8 cellular contexts compared by ENCODE assay signal in the genomic region with DNA sequence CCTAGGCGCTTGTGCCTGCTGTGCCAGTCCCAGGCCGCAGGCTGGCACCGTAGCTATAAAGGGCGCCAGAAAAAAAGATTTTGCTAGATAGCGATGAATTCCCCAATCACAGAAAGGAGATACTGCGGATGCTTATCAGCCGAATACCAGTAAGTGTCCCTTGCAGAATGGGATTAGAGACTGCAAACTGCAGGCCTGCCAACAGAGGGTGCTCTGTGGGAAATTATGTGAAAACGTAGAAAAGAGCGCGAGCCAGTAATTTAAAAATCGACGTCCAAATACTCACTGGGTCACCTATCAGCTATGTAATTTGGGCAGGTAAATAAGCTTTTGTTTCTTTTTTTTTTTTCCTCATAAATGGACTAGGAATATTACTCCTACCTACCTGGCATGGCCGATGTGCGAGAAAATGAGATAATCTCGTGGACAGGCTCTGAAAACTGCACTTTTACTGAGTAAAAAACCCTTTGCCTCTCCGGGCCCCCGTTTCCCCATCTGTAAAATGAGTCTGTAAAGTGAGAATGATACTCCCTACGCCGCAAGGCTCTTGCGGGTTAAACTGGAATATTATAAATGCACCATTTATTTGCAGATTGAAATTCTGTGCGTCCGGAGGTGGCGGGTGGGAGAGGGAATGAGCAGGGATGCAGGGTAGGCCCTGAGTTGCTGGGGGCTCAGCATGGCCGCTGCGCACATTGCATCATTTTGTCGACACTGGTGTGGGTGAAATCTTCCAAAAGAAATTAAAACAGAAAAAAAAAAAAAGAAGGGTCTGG. TPM values are rescaled to one million over a fixed set of nuclear protein-coding genes. Genes with fewer than 3 reads are reported as not detected.
DNase-seq lines count a peak whose midpoint lies in the region; ATAC-seq and TF ChIP-seq lines count a peak whose summit lies in the region.

No MANE protein-coding gene starts in this region.

- H3K4me3 ChIP-seq in fibroblast of the aortic adventitia (ENCODE audit: low read depth, low read length) = peak overlapping the region; percentile 94

- H3K36me3 ChIP-seq in KOPT-K1 (ENCODE audit: insufficient read depth, low read length) = peaks cover 20% of the 10 kb centered on the region

- H3K4me1 Mint-ChIP-seq in activated T-helper 17 cell treated with anti-CD3 and anti-CD28 coated beads, Interleukin-2, amount 50 U/mL, for 72 hours = peaks cover 17% of the 10 kb centered on the region
- peaks cover 35% of the 10 kb centered on the region for H3K4me1 Mint-ChIP-seq in neural crest cell

- DNase-seq in C1 segment of cervical spinal cord (lab: John Stamatoyannopoulos, UW) = peak in 11 of 14 donors; percentile 15 to 77 (median 35)
- peak; percentile 66 for DNase-seq in RPMI7951 (ENCODE audit: low read depth)
- peak; percentile 77 for DNase-seq in fibroblast of the aortic adventitia (ENCODE audit: low read depth)
- DNase-seq in neural crest cell (ENCODE audit: low read depth, low spot score) = peak; percentile 64
- peak; percentile 92 for DNase-seq in superior temporal gyrus (ENCODE audit: extremely low spot score)

- H3K9me3 ChIP-seq in KOPT-K1 (ENCODE audit: insufficient read depth, low read length, poor library complexity, severe bottlenecking) = no peaks in the 10 kb centered on the region

- no peaks in the 10 kb centered on the region for H3K27me3 Mint-ChIP-seq in activated T-helper 17 cell treated with anti-CD3 and anti-CD28 coated beads, Interleukin-2, amount 50 U/mL, for 72 hours
- no peaks in the 10 kb centered on the region for H3K27me3 Mint-ChIP-seq in neural crest cell (ENCODE audit: low read depth)

- peak overlapping the region; percentile 91 for H3K27ac ChIP-seq in KOPT-K1 (ENCODE audit: low read depth, low read length, poor library complexity, severe bottlenecking)

- TF ChIP-seq CTCF in fibroblast of the aortic adventitia (IDR thresholded peaks at IDR 0.05; ENCODE audit: insufficient read depth, low read length) (peak; percentile 74), neural crest cell (conservative IDR thresholded peaks at IDR 0.05) (peak; percentile 86)

- H3K27ac Mint-ChIP-seq in activated T-helper 17 cell treated with anti-CD3 and anti-CD28 coated beads, Interleukin-2, amount 50 U/mL, for 72 hours = peak overlapping the region; percentile 74
- peak overlapping the region; percentile 12 for H3K27ac Mint-ChIP-seq in neural crest cell (ENCODE audit: unreplicated experiment)

- H3K4me3 Mint-ChIP-seq in activated T-helper 17 cell treated with anti-CD3 and anti-CD28 coated beads, Interleukin-2, amount 50 U/mL, for 72 hours = peak overlapping the region; percentile 95
- H3K4me3 Mint-ChIP-seq in neural crest cell = peak overlapping the region; percentile 89

- peaks cover 16% of the 10 kb centered on the region for H3K36me3 Mint-ChIP-seq in activated T-helper 17 cell treated with anti-CD3 and anti-CD28 coated beads, Interleukin-2, amount 50 U/mL, for 72 hours (ENCODE audit: low read depth)
- H3K36me3 Mint-ChIP-seq in neural crest cell (ENCODE audit: low read depth) = peaks cover 6% of the 10 kb centered on the region

- H3K9me3 Mint-ChIP-seq in activated T-helper 17 cell treated with anti-CD3 and anti-CD28 coated beads, Interleukin-2, amount 50 U/mL, for 72 hours = no peaks in the 10 kb centered on the region
- no peaks in the 10 kb centered on the region for H3K9me3 Mint-ChIP-seq in neural crest cell

- ATAC-seq in GM19438 (IDR thresholded peaks at IDR 0.05; ENCODE audit: low read depth, unreplicated experiment) = peak; percentile 41
- ATAC-seq in activated T-helper 17 cell treated with anti-CD3 and anti-CD28 coated beads, Interleukin-2, amount 50 U/mL, for 72 hours (replicated peaks) = peak; percentile 41

RNA-seq across cellular contexts. Expression of a gene that starts 1.2 kb away (rescaled TPM):
- total RNA-seq in RPMI7951 (2014; rRNA removed; shearing (Covaris generic)) = 11.4 and 18.3 TPM in 2 replicates
- 10 to 100 TPM; 22.5 to 27.3 TPM for total RNA-seq in activated T-helper 17 cell treated with anti-CD3 and anti-CD28 coated beads, Interleukin-2, amount 50 U/mL, for 72 hours
- total RNA-seq in fibroblast of the aortic adventitia (ENCODE audit: low replicate concordance) (9.1 and 28.1 TPM in 2 replicates), neural crest cell (35.8 TPM in 2 replicates)

RNA-seq across cellular contexts. Expression of a gene that starts 26.8 kb away (rescaled TPM):
- total RNA-seq in RPMI7951 (2014; rRNA removed; shearing (Covaris generic)) = under 0.01 TPM in 2 replicates
- under 1 TPM; 0.04 to 0.90 TPM for total RNA-seq in activated T-helper 17 cell treated with anti-CD3 and anti-CD28 coated beads, Interleukin-2, amount 50 U/mL, for 72 hours
- 2.9 TPM in 1 of 2 replicates, not detected in the other for total RNA-seq in fibroblast of the aortic adventitia (ENCODE audit: low replicate concordance)
- 1.7 TPM in 2 replicates for total RNA-seq in neural crest cell

Comparison
In these comparisons a context has a peak if more than half of its experiments do, and no peak if none do; other contexts are left out.
1. Peak in every context shown above with its lines: DNase-seq, ATAC-seq, H3K4me3 ChIP-seq and H3K27ac ChIP-seq.
2. DNase-seq: peak in every context shown above with its lines; median percentile 92 in superior temporal gyrus; 77 in fibroblast of the aortic adventitia; 66 in RPMI7951; 64 in neural crest cell; 35 in C1 segment of cervical spinal cord.